21 cellular contexts compared by ENCODE assay signal in the genomic region with DNA sequence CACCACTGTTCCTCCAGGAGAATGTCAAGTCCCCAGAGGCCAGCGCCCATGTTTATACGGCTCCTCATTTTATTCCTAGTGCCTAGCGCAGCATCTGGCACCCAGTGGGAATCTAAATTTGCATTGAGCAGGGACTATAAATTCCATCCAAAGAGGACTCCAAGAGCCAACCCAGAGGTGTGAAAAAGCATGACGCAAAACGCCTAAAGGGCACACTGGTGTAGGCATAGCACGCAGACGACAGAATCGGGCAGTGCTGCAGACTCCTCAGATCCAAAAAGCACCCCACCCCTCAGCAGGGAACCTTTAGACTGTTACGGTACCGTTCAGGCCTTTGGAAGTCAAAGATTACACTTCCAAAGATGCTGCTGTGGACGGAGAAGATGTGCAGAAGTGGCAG. TPM values are rescaled to one million over a fixed set of nuclear protein-coding genes. Genes with fewer than 3 reads are reported as not detected.
"Had no signal": no experiment of that assay in that cellular context is flagged by ENCODE, and none has a peak within 500 bp of the region (broad histone marks: within the 10 kb centered on the region; RNA-seq: fewer than 3 reads in every experiment).

No MANE protein-coding gene starts in this region.

- H3K36me3 ChIP-seq: esophagus muscularis mucosa, gastrocnemius medialis, heart right ventricle, left lung, lower lobe of right lung, tibial artery, upper lobe of left lung, vagina had no signal

- DNase-seq: effector CD8-positive, alpha-beta T cell; gastrocnemius medialis; heart right ventricle; hypothalamus; kidney glomerular epithelial cell; left lung; lower lobe of right lung; naive B cell; right cardiac atrium; small intestine; stimulated activated CD4-positive, alpha-beta T cell treated with anti-CD3 and anti-CD28 coated beads, Interleukin-12 subunit alpha, Interleukin-12 subunit beta, amount 100 ng/mL, for 4 hours; stimulated activated naive CD4-positive, alpha-beta T cell treated with Interleukin-2 at 50 U/mL for 16 hours; upper lobe of left lung had no signal

- H3K4me3 ChIP-seq: coronary artery, esophagus muscularis mucosa, gastrocnemius medialis, heart right ventricle, left lung, lower lobe of right lung, tibial artery, upper lobe of left lung, vagina had no signal

- H3K27ac ChIP-seq: coronary artery, esophagus muscularis mucosa, gastrocnemius medialis, heart right ventricle, left lung, lower lobe of right lung, tibial artery, upper lobe of left lung, vagina had no signal

- H3K9me3 ChIP-seq: esophagus muscularis mucosa, gastrocnemius medialis, heart right ventricle, left lung, lower lobe of right lung, tibial artery, upper lobe of left lung, vagina had no signal

- ATAC-seq: gastrocnemius medialis, left lung, lower lobe of right lung had no signal

- H3K27me3 ChIP-seq: gastrocnemius medialis, left lung, upper lobe of left lung, vagina had no signal

- H3K4me1 ChIP-seq: esophagus muscularis mucosa, gastrocnemius medialis, heart right ventricle, left lung, lower lobe of right lung, tibial artery, upper lobe of left lung, vagina had no signal

RNA-seq across cellular contexts. Expression of a gene that starts 19.5 kb away (rescaled TPM):
- total RNA-seq: chondrocyte, dermis microvascular lymphatic vessel endothelial cell, esophagus muscularis mucosa, gastrocnemius medialis, left lung, lower lobe of right lung, omental fat pad, right cardiac atrium, temporal lobe, vagina had no signal
